19 cellular contexts compared by ENCODE assay signal in the genomic region with DNA sequence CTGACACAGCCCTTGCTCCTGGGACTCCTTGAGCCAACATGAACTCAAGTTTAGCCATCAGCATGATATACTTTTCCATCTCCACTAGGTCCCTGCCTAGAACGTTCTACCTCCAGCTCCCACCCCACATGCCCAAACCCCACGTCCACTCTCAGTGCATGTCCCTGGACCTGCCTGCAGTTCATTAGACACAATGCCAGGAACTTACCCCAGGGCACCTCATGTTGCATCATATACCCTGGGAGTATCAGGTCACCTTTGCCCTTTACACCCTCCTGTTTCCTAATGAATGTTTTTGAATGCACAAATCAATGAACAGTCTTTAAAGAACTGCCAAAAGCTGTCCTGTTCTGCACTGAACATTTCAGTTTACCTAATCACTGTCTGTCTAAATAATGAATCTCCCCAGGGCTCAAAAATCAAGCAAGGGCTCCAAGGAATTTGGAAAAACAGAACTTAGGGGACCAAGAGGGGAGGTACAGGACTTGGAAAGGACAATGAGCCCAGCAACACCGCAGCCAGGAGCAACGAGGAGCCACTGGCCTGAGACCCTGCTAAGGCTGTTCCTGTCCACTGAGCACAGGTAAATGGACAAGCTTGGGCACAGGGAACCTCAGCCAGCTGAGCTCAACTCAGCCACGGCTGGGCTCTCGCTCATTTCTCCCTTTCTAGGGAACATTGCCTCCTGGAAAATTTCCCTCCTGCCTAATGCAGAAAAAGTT. TPM values are rescaled to one million over a fixed set of nuclear protein-coding genes. Genes with fewer than 3 reads are reported as not detected.
"Had no signal": no experiment of that assay in that cellular context is flagged by ENCODE, and none has a peak within 500 bp of the region (broad histone marks: within the 10 kb centered on the region; RNA-seq: fewer than 3 reads in every experiment).

No MANE protein-coding gene starts in this region.

- H3K4me1 ChIP-seq: colonic mucosa, tibial nerve had no signal

- FAIRE-seq: endothelial cell of umbilical vein, keratinocyte had no signal

- ATAC-seq: heart left ventricle, left ventricle myocardium superior, T-helper 17 cell had no signal

- DNase-seq: activated CD4-positive, alpha-beta T cell treated with anti-CD3 and anti-CD28 coated beads, Interleukin-2, amount 50 U/mL, for 1 hour; activated CD4-positive, CD25-positive, alpha-beta regulatory T cell; activated gamma-delta T cell treated with Interleukin-2 at 50 U/mL for 16 hours; activated naive CD8-positive, alpha-beta T cell treated with anti-CD3 and anti-CD28 coated beads, Interleukin-2, amount 10 ng/mL, durations not matched to agents 7 days and 5 days; activated T-cell treated with anti-CD3 and anti-CD28 coated beads, Interleukin-2, amount 50 U/mL, for 48 hours; aorta; effector CD4-positive, alpha-beta T cell; foreskin melanocyte; heart left ventricle; left ventricle myocardium superior; mesendoderm; T-helper 17 cell had no signal

- H3K36me3 Mint-ChIP-seq: activated naive CD8-positive, alpha-beta T cell treated with anti-CD3 and anti-CD28 coated beads, Interleukin-2, amount 10 ng/mL, durations not matched to agents 7 days and 5 days; stimulated activated effector memory CD8-positive, alpha-beta T cell treated with anti-CD3 and anti-CD28 coated beads, Interleukin-12 subunit alpha, Interleukin-12 subunit beta, amount 100 ng/mL, for 72 hours had no signal

- H3K4me1 Mint-ChIP-seq: activated naive CD8-positive, alpha-beta T cell treated with anti-CD3 and anti-CD28 coated beads, Interleukin-2, amount 10 ng/mL, durations not matched to agents 7 days and 5 days; stimulated activated effector memory CD8-positive, alpha-beta T cell treated with anti-CD3 and anti-CD28 coated beads, Interleukin-12 subunit alpha, Interleukin-12 subunit beta, amount 100 ng/mL, for 72 hours had no signal

- H3K9me3 Mint-ChIP-seq: activated naive CD8-positive, alpha-beta T cell treated with anti-CD3 and anti-CD28 coated beads, Interleukin-2, amount 10 ng/mL, durations not matched to agents 7 days and 5 days; stimulated activated effector memory CD8-positive, alpha-beta T cell treated with anti-CD3 and anti-CD28 coated beads, Interleukin-12 subunit alpha, Interleukin-12 subunit beta, amount 100 ng/mL, for 72 hours had no signal

- H3K4me3 ChIP-seq: colonic mucosa, heart left ventricle, skin epidermis, tibial nerve had no signal

- H3K36me3 ChIP-seq: colonic mucosa, heart left ventricle, tibial nerve had no signal

- H3K27me3 ChIP-seq: colonic mucosa, heart left ventricle, tibial nerve had no signal

- H3K27ac Mint-ChIP-seq: activated naive CD8-positive, alpha-beta T cell treated with anti-CD3 and anti-CD28 coated beads, Interleukin-2, amount 10 ng/mL, durations not matched to agents 7 days and 5 days; stimulated activated effector memory CD8-positive, alpha-beta T cell treated with anti-CD3 and anti-CD28 coated beads, Interleukin-12 subunit alpha, Interleukin-12 subunit beta, amount 100 ng/mL, for 72 hours; T-helper 17 cell had no signal

- H3K4me3 Mint-ChIP-seq: activated naive CD8-positive, alpha-beta T cell treated with anti-CD3 and anti-CD28 coated beads, Interleukin-2, amount 10 ng/mL, durations not matched to agents 7 days and 5 days; stimulated activated effector memory CD8-positive, alpha-beta T cell treated with anti-CD3 and anti-CD28 coated beads, Interleukin-12 subunit alpha, Interleukin-12 subunit beta, amount 100 ng/mL, for 72 hours; T-helper 17 cell had no signal

- H3K27ac ChIP-seq: colonic mucosa, heart left ventricle, skin epidermis, tibial nerve had no signal

- H3K9me3 ChIP-seq: colonic mucosa, heart left ventricle, tibial nerve had no signal

RNA-seq across cellular contexts. Expression of a gene that starts 7.5 kb away (rescaled TPM):
- total RNA-seq: activated naive CD8-positive, alpha-beta T cell treated with anti-CD3 and anti-CD28 coated beads, Interleukin-2, amount 10 ng/mL, durations not matched to agents 7 days and 5 days; endothelial cell of umbilical vein; left ventricle myocardium superior; T-helper 17 cell; tibial nerve had no signal
- polyA plus RNA-seq: aorta, endothelial cell of umbilical vein, heart left ventricle, neural cell had no signal
